17 cellular contexts compared by ENCODE assay signal in genomic region chr12:29288031-29288430, GRCh38.
DNase-seq lines count a peak whose midpoint lies in the region; FAIRE-seq and TF ChIP-seq lines count a peak whose summit lies in the region.
"Had no signal": no experiment of that assay in that cellular context is flagged by ENCODE, and none has a peak within 500 bp of the region (broad histone marks: within the 10 kb centered on the region; RNA-seq: fewer than 3 reads in every experiment).

No MANE protein-coding gene starts in this region.

- no peak overlapping the region for H3K4me3 Mint-ChIP-seq in astrocyte (ENCODE audit: unreplicated experiment)
- H3K4me3 Mint-ChIP-seq in activated CD4-positive, alpha-beta memory T cell treated with anti-CD3 and anti-CD28 coated beads, Interleukin-2, amount 10 ng/mL, durations not matched to agents 7 days and 5 days, result no peak overlapping the region
- H3K4me3 Mint-ChIP-seq: CD14-positive monocyte; CD4-positive, alpha-beta memory T cell had no signal

- H3K9ac ChIP-seq in Loucy (ENCODE audit: low read depth, low read length, poor library complexity, severe bottlenecking) (no peak overlapping the region), astrocyte (ENCODE audit: low read length) (no peak overlapping the region), mesendoderm (ENCODE audit: low read length) (no peak overlapping the region), smooth muscle cell (ENCODE audit: low read depth) (no peak overlapping the region)
- H3K9ac ChIP-seq: BLaER1, GM23248 had no signal

- H3K27ac Mint-ChIP-seq in astrocyte (ENCODE audit: unreplicated experiment), result no peak overlapping the region
- H3K27ac Mint-ChIP-seq in activated CD4-positive, alpha-beta memory T cell treated with anti-CD3 and anti-CD28 coated beads, Interleukin-2, amount 10 ng/mL, durations not matched to agents 7 days and 5 days, result no peak overlapping the region
- H3K27ac Mint-ChIP-seq: CD14-positive monocyte; CD4-positive, alpha-beta memory T cell had no signal

- H2AFZ ChIP-seq in Loucy (ENCODE audit: low read length) (no peak overlapping the region), astrocyte (ENCODE audit: low read depth, low read length) (no peak overlapping the region), smooth muscle cell (ENCODE audit: low read depth) (no peak overlapping the region)
- H2AFZ ChIP-seq: GM23248 had no signal

- H3K18ac ChIP-seq in mesendoderm (ENCODE audit: low read length), result no peak overlapping the region

- H3K79me2 ChIP-seq in Loucy (ENCODE audit: insufficient read depth, low read length) (no peaks in the 10 kb centered on the region), astrocyte (ENCODE audit: insufficient read depth, low read length) (no peaks in the 10 kb centered on the region), mesendoderm (ENCODE audit: control insufficient read depth, insufficient read depth, low read length) (no peaks in the 10 kb centered on the region), smooth muscle cell (ENCODE audit: low read depth) (no peaks in the 10 kb centered on the region)

- H3K23ac ChIP-seq in mesendoderm (ENCODE audit: low read length), result no peak overlapping the region

- H3K27me3 Mint-ChIP-seq in astrocyte (ENCODE audit: low read depth, unreplicated experiment), result no peaks in the 10 kb centered on the region
- H3K27me3 Mint-ChIP-seq in activated CD4-positive, alpha-beta memory T cell treated with anti-CD3 and anti-CD28 coated beads, Interleukin-2, amount 10 ng/mL, durations not matched to agents 7 days and 5 days, result no peaks in the 10 kb centered on the region
- H3K27me3 Mint-ChIP-seq: CD4-positive, alpha-beta memory T cell had no signal

- POLR2A ChIA-PET in activated CD4-positive, alpha-beta memory T cell treated with anti-CD3 and anti-CD28 coated beads, Interleukin-2, amount 10 ng/mL, durations not matched to agents 7 days and 5 days (lab: Charles Lee), result no interaction called here

- H3K79me1 ChIP-seq in mesendoderm (ENCODE audit: low read length), result no peaks in the 10 kb centered on the region

- H2BK15ac ChIP-seq in mesendoderm (replicated peaks; ENCODE audit: low read depth), result peak overlapping the region; percentile 74

- H3K36me3 Mint-ChIP-seq in astrocyte (ENCODE audit: low read depth, unreplicated experiment), result no peaks in the 10 kb centered on the region
- no peaks in the 10 kb centered on the region for H3K36me3 Mint-ChIP-seq in activated CD4-positive, alpha-beta memory T cell treated with anti-CD3 and anti-CD28 coated beads, Interleukin-2, amount 10 ng/mL, durations not matched to agents 7 days and 5 days (ENCODE audit: low read depth)

- TF ChIP-seq CTCF in Loucy (conservative IDR thresholded peaks at IDR 0.05; ENCODE audit: low read length) (no peak), astrocyte (IDR thresholded peaks at IDR 0.05; ENCODE audit: insufficient read depth, low read depth, low read length) (no peak), smooth muscle cell (IDR thresholded peaks at IDR 0.05; ENCODE audit: borderline replicate concordance, insufficient read depth, poor library complexity, severe bottlenecking) (no peak), GM10266 (IDR thresholded peaks at IDR 0.05; ENCODE audit: control insufficient read depth, insufficient read depth, low read depth, missing control alignments) (no peak)

- H3K9me2 ChIP-seq in Loucy (replicated peaks; ENCODE audit: low read depth, low read length), result no peaks in the 10 kb centered on the region

- no peak overlapping the region for H2BK5ac ChIP-seq in mesendoderm (ENCODE audit: low read length)

- no peak for FAIRE-seq in astrocyte (lab: Jason Lieb, UNC)
- FAIRE-seq: GM12891, GM19239 had no signal

- H3F3A ChIP-seq in Loucy (ENCODE audit: low read depth), result no peaks in the 10 kb centered on the region
- H3F3A ChIP-seq in smooth muscle cell (ENCODE audit: low read depth), result no peaks in the 10 kb centered on the region

- H3K4me3 ChIP-seq in Loucy (ENCODE audit: low read length, poor library complexity, severe bottlenecking), result no peak overlapping the region
- H3K4me3 ChIP-seq in astrocyte (ENCODE audit: insufficient read depth, low read depth, low read length), result no peak overlapping the region
- H3K4me3 ChIP-seq in mesendoderm (ENCODE audit: low read length), result no peak overlapping the region
- no peak overlapping the region for H3K4me3 ChIP-seq in smooth muscle cell
- H3K4me3 ChIP-seq: BLaER1, GM23248, HAP-1 had no signal

- peaks cover 4% of the 10 kb centered on the region for H3K9me3 ChIP-seq in Loucy (ENCODE audit: insufficient read depth, low read depth, low read length)
- H3K9me3 ChIP-seq in astrocyte (ENCODE audit: insufficient read depth, low read depth, low read length), result no peaks in the 10 kb centered on the region
- no peaks in the 10 kb centered on the region for H3K9me3 ChIP-seq in smooth muscle cell (replicated peaks; ENCODE audit: low read depth)
- H3K9me3 ChIP-seq: HAP-1 had no signal

- H3K27me3 ChIP-seq in Loucy (ENCODE audit: insufficient read depth, low read length, poor library complexity, severe bottlenecking) (no peaks in the 10 kb centered on the region), astrocyte (ENCODE audit: insufficient read depth, low read length) (no peaks in the 10 kb centered on the region), mesendoderm (ENCODE audit: insufficient read depth, low read length, poor library complexity) (no peaks in the 10 kb centered on the region), smooth muscle cell (ENCODE audit: low read depth) (no peaks in the 10 kb centered on the region)
- H3K27me3 ChIP-seq: BLaER1 had no signal

- no peak overlapping the region for H4K8ac ChIP-seq in mesendoderm (ENCODE audit: low read depth, low read length)

- peak overlapping the region; percentile 73 for H2AK5ac ChIP-seq in mesendoderm (ENCODE audit: low read length)

- H3K4me1 ChIP-seq in Loucy (ENCODE audit: insufficient read depth, low read length, poor library complexity, severe bottlenecking), result peaks cover 34% of the 10 kb centered on the region
- H3K4me1 ChIP-seq in astrocyte (ENCODE audit: insufficient read depth, low read length), result peaks cover 14% of the 10 kb centered on the region
- H3K4me1 ChIP-seq in mesendoderm (ENCODE audit: control insufficient read depth, low read depth, low read length), result peaks cover 2% of the 10 kb centered on the region
- peaks cover 12% of the 10 kb centered on the region for H3K4me1 ChIP-seq in smooth muscle cell (ENCODE audit: low read depth)
- H3K4me1 ChIP-seq: HAP-1 had no signal

- CTCF ChIA-PET in activated CD4-positive, alpha-beta memory T cell treated with anti-CD3 and anti-CD28 coated beads, Interleukin-2, amount 10 ng/mL, durations not matched to agents 7 days and 5 days (lab: Charles Lee), result no interaction called here

- peak overlapping the region; percentile 73 for H2BK120ac ChIP-seq in mesendoderm (ENCODE audit: low read depth, low read length)

- no peak overlapping the region for H3K4ac ChIP-seq in mesendoderm (ENCODE audit: low read depth, low read length)

- H3K9me3 Mint-ChIP-seq in astrocyte (ENCODE audit: unreplicated experiment), result no peaks in the 10 kb centered on the region
- peaks cover 2% of the 10 kb centered on the region for H3K9me3 Mint-ChIP-seq in activated CD4-positive, alpha-beta memory T cell treated with anti-CD3 and anti-CD28 coated beads, Interleukin-2, amount 10 ng/mL, durations not matched to agents 7 days and 5 days

- H3K56ac ChIP-seq in mesendoderm (ENCODE audit: low read length), result peak overlapping the region; percentile 54

- H4K20me1 ChIP-seq in Loucy (ENCODE audit: insufficient read depth, low read length, poor library complexity, severe bottlenecking) (no peaks in the 10 kb centered on the region), astrocyte (ENCODE audit: insufficient read depth, low read length) (no peaks in the 10 kb centered on the region), smooth muscle cell (ENCODE audit: low read depth) (no peaks in the 10 kb centered on the region)
- H4K20me1 ChIP-seq: BLaER1 had no signal

- H3K36me3 ChIP-seq in Loucy (ENCODE audit: insufficient read depth, low read length), result no peaks in the 10 kb centered on the region
- no peaks in the 10 kb centered on the region for H3K36me3 ChIP-seq in astrocyte (ENCODE audit: insufficient read depth, low read length)
- no peaks in the 10 kb centered on the region for H3K36me3 ChIP-seq in mesendoderm (ENCODE audit: control insufficient read depth, insufficient read depth, low read length)
- H3K36me3 ChIP-seq in smooth muscle cell (ENCODE audit: low read depth), result no peaks in the 10 kb centered on the region
- H3K36me3 ChIP-seq: HAP-1 had no signal

- H4K5ac ChIP-seq in mesendoderm (ENCODE audit: low read length), result no peak overlapping the region

- no peak overlapping the region for H3K27ac ChIP-seq in astrocyte (ENCODE audit: low read depth, low read length)
- H3K27ac ChIP-seq in mesendoderm (ENCODE audit: low read depth, low read length), result no peak overlapping the region
- peak overlapping the region; percentile 39 for H3K27ac ChIP-seq in smooth muscle cell (ENCODE audit: low read depth)
- H3K27ac ChIP-seq: BLaER1, GM23248 had no signal

- H3K4me1 Mint-ChIP-seq in astrocyte (ENCODE audit: low read depth, unreplicated experiment), result peaks cover 14% of the 10 kb centered on the region
- no peaks in the 10 kb centered on the region for H3K4me1 Mint-ChIP-seq in activated CD4-positive, alpha-beta memory T cell treated with anti-CD3 and anti-CD28 coated beads, Interleukin-2, amount 10 ng/mL, durations not matched to agents 7 days and 5 days
- H3K4me1 Mint-ChIP-seq: CD14-positive monocyte; CD4-positive, alpha-beta memory T cell had no signal

- peak overlapping the region; percentile 3 for H3K4me2 ChIP-seq in Loucy (ENCODE audit: low read depth, low read length, poor library complexity, severe bottlenecking)
- H3K4me2 ChIP-seq in astrocyte (ENCODE audit: low read length), result no peak overlapping the region
- no peak overlapping the region for H3K4me2 ChIP-seq in mesendoderm (ENCODE audit: low read length)
- H3K4me2 ChIP-seq in smooth muscle cell, result no peak overlapping the region
- H3K4me2 ChIP-seq: BLaER1 had no signal

- peak; percentile 42 for DNase-seq in astrocyte (ENCODE audit: low read depth)
- no peak for DNase-seq in mesendoderm
- no peak for DNase-seq in smooth muscle cell (lab: John Stamatoyannopoulos, UW; ENCODE audit: unreplicated experiment)
- DNase-seq in GM10266 (ENCODE audit: extremely low spot score), result no peak
- DNase-seq in HPDE6-E6E7 (ENCODE audit: extremely low spot score), result no peak
- no peak for DNase-seq in activated CD4-positive, alpha-beta memory T cell treated with anti-CD3 and anti-CD28 coated beads, Interleukin-2, amount 10 ng/mL, durations not matched to agents 7 days and 5 days
- DNase-seq: 8988T; CD4-positive, alpha-beta memory T cell; DMS153; DMS79; GM23248 had no signal
